In the genomic region with DNA sequence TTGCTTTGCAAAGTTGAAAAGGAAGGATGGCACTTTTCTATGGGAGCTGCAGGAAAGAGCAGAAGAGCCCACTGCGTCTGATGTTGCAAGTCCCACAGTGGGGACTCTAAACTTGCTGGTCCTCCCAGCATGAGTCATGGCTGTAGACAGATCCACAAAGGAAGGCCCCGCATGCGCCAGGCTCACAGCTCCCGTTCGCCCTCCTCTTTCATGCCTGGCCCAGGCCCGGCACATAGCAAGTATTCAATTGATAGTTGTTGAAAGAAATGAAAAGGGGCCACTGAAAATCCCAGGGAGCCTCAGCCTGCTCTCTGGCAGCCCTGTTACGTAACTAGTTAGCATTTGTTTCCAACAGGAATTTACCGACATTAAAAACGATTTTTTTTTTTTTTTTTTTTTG, we compare ENCODE assay signal across 9 cellular contexts. TPM values are rescaled to one million over a fixed set of nuclear protein-coding genes. Genes with fewer than 3 reads are reported as not detected.
DNase-seq lines count a peak whose midpoint lies in the region; ATAC-seq lines count a peak whose summit lies in the region.
"Had no signal": no experiment of that assay in that cellular context is flagged by ENCODE, and none has a peak within 500 bp of the region (broad histone marks: within the 10 kb centered on the region; RNA-seq: fewer than 3 reads in every experiment).

No MANE protein-coding gene starts in this region.

- peak; percentile 64 for DNase-seq in HuH-7 (ENCODE audit: low spot score)
- DNase-seq in central memory CD8-positive, alpha-beta T cell (ENCODE audit: low spot score in 2 of 2), result no peak
- peak; percentile 90 for DNase-seq in islet precursor cell
- peak in 43 of 49 donors; percentile 9 to 87 (median 50) for DNase-seq in substantia nigra (lab: John Stamatoyannopoulos, UW)
- DNase-seq in COR-L47 (lab: John Stamatoyannopoulos, UW), result no peak
- no peak for DNase-seq in HK-2 (ENCODE audit: unreplicated experiment)
- DNase-seq in T-cell, result no peak
- DNase-seq: activated B cell treated with CpG ODN at 0.5 μM for 24 hours had no signal

- no peaks in the 10 kb centered on the region for H3K27me3 Mint-ChIP-seq in central memory CD8-positive, alpha-beta T cell
- H3K27me3 Mint-ChIP-seq in T-cell, result no peaks in the 10 kb centered on the region
- H3K27me3 Mint-ChIP-seq: activated B cell treated with CpG ODN at 0.5 μM for 24 hours had no signal

- peak overlapping the region; percentile 44 for H3K27ac Mint-ChIP-seq in central memory CD8-positive, alpha-beta T cell (ENCODE audit: low read depth)
- H3K27ac Mint-ChIP-seq in T-cell, result no peak overlapping the region
- H3K27ac Mint-ChIP-seq: activated B cell treated with CpG ODN at 0.5 μM for 24 hours had no signal

- CTCF ChIA-PET in T-cell (lab: Charles Lee), result no interaction called here

- H3K4me1 Mint-ChIP-seq in central memory CD8-positive, alpha-beta T cell, result peaks cover 4% of the 10 kb centered on the region
- peaks cover 15 to 29% (median 25%) of the 10 kb centered on the region in 3 donors for H3K4me1 Mint-ChIP-seq in T-cell

- no peak for ATAC-seq in central memory CD8-positive, alpha-beta T cell (replicated peaks; ENCODE audit: extremely low read depth, poor library complexity, severe bottlenecking)
- ATAC-seq in HG03354 (IDR thresholded peaks at IDR 0.05; ENCODE audit: poor library complexity, severe bottlenecking, unreplicated experiment) (no peak), T-cell (replicated peaks in 1 of 4) (no peak)

- H3K27ac ChIP-seq in substantia nigra (ENCODE audit: low read depth, low read length, poor library complexity, severe bottlenecking), result peak overlapping the region; percentile 42

- peaks cover 37% of the 10 kb centered on the region for H3K36me3 Mint-ChIP-seq in central memory CD8-positive, alpha-beta T cell (ENCODE audit: insufficient read depth)
- peaks cover 20% of the 10 kb centered on the region for H3K36me3 Mint-ChIP-seq in T-cell

- POLR2A ChIA-PET in T-cell (lab: Charles Lee), result interaction anchor here in 1 of 2 donors (0.6 kb wide), 1 partner anchor 289 kb away, joined by 3 read pairs; no protein-coding TSS in a partner anchor

- H3K4me3 Mint-ChIP-seq in central memory CD8-positive, alpha-beta T cell, result no peak overlapping the region
- no peak overlapping the region for H3K4me3 Mint-ChIP-seq in T-cell
- H3K4me3 Mint-ChIP-seq: activated B cell treated with CpG ODN at 0.5 μM for 24 hours had no signal

- H3K9me3 Mint-ChIP-seq in central memory CD8-positive, alpha-beta T cell, result no peaks in the 10 kb centered on the region
- no peaks in the 10 kb centered on the region for H3K9me3 Mint-ChIP-seq in T-cell
- H3K9me3 Mint-ChIP-seq: activated B cell treated with CpG ODN at 0.5 μM for 24 hours had no signal

RNA-seq across cellular contexts. Expression of gene AP1B1, which starts 18.9 kb away (rescaled TPM):
- 10 to 100 TPM; 41.1 to 49.5 (median 47.1) TPM for total RNA-seq in T-cell

RNA-seq across cellular contexts. Expression of gene RASL10A, which starts 54.0 kb away (rescaled TPM):
- 1 to 10 TPM in 1 of 5 donors, under 1 TPM in 3, not detected in 1; 0.33 to 1.2 (median 0.71) TPM for total RNA-seq in T-cell

Comparison
In these comparisons a context has a peak if more than half of its experiments do, and no peak if none do; other contexts are left out.
1. DNase-seq: peak in HuH-7 (single experiment), islet precursor cell (single experiment) and substantia nigra (43 of 49); none in central memory CD8-positive, alpha-beta T cell (0 of 2), COR-L47 (single experiment), HK-2 (single experiment) and T-cell (0 of 34).